3 cellular contexts compared by ENCODE assay signal in genomic region chr19:50762554-50762953, GRCh38. TPM values are rescaled to one million over a fixed set of nuclear protein-coding genes. Genes with fewer than 3 reads are reported as not detected.
"Had no signal": no experiment of that assay in that cellular context is flagged by ENCODE, and none has a peak within 500 bp of the region (broad histone marks: within the 10 kb centered on the region; RNA-seq: fewer than 3 reads in every experiment).

No MANE protein-coding gene starts in this region.

- H3K4me3 ChIP-seq: GM12878 had no signal

- DNase-seq: GDM1, GF-D8 had no signal

RNA-seq across cellular contexts. Expression of gene GPR32, which starts 7.7 kb away (rescaled TPM):
- polyA plus RNA-seq: GM12878 had no signal

RNA-seq across cellular contexts. Expression of gene ACP4, which starts 27.7 kb away (rescaled TPM):
- polyA plus RNA-seq: GM12878 had no signal

RNA-seq across cellular contexts. Expression of gene CLEC11A, which starts 39.4 kb away (rescaled TPM):
- polyA plus RNA-seq: GM12878 had no signal

RNA-seq across cellular contexts. Expression of gene SHANK1, which starts 43.0 kb away (rescaled TPM):
- polyA plus RNA-seq: GM12878 had no signal
